ENCODE assay signal across 7 cellular contexts in the genomic region with DNA sequence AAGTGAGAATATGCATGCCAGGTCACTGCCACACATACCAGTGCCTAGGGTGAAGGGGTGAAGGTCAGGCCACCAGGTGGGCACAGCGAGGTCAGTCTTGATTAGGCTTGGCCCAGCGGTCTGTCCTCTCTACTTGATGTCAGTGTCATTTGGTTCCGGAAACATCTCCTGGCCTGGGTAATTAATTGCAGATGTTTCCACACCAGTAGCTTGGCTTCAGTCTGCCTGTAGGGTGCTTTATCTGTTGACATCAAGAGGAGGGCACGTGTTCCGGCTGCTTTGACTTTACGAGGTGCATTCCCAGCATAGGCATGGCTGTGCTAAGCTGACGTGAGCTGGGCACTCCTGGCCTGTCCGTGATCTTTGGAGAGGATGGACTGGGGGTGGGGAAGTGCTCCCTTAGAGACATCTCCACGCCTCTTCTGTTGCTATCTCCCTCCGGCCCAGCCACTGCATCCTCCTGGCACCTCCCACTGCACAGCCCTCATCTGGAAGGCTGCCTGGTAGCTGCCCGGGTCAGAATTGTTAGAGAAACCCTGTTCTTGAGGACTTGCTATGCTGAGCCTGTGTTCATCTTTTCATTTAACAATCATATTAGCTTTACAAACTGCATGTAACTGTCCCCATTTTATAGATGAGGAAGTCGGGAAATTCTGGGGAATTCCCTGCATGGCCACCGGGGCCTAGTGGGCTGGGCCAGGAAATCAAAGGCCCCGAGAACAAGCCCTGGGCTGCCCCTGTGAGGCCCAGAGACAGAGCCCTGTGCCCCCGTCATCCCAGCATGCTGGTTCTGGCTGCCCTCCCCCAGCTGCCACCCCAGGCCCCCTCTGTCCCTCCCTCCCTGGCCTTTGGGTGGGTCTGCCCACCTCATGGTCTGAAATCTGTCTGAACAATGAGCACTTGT. TPM values are rescaled to one million over a fixed set of nuclear protein-coding genes. Genes with fewer than 3 reads are reported as not detected.
DNase-seq lines count a peak whose midpoint lies in the region; ATAC-seq and TF ChIP-seq lines count a peak whose summit lies in the region.

No MANE protein-coding gene starts in this region.

- H3K9me3 ChIP-seq in right lobe of liver: no peaks in the 10 kb centered on the region

- H3K36me3 Mint-ChIP-seq in stimulated activated naive B cell treated with anti-CD40 and anti-IgM and Interleukin-4, amounts not matched to agents 10 μg/mL and 1 μg/mL and 100 μg/mL, for 72 hours: peaks cover 56 to 64% of the 10 kb centered on the region in 2 donors

- H3K27me3 Mint-ChIP-seq in stimulated activated naive B cell treated with anti-CD40 and anti-IgM and Interleukin-4, amounts not matched to agents 10 μg/mL and 1 μg/mL and 100 μg/mL, for 72 hours: no peaks in the 10 kb centered on the region

- peak overlapping the region; percentile 97 for H3K27ac Mint-ChIP-seq in stimulated activated naive B cell treated with anti-CD40 and anti-IgM and Interleukin-4, amounts not matched to agents 10 μg/mL and 1 μg/mL and 100 μg/mL, for 72 hours

- H3K36me3 ChIP-seq in brain microvascular endothelial cell (replicated peaks): no peaks in the 10 kb centered on the region
- peaks cover 0 to 9% (median 5%) of the 10 kb centered on the region in 4 donors for H3K36me3 ChIP-seq in right lobe of liver

- H3K4me3 ChIP-seq in brain microvascular endothelial cell (ENCODE audit: low read depth, low read length): no peak overlapping the region
- H3K4me3 ChIP-seq in right lobe of liver: no peak overlapping the region

- TF ChIP-seq POLR2A in right lobe of liver (IDR thresholded peaks at IDR 0.05): no peak

- 19% methylated on average over 11 of the region's 15 CpGs for WGBS in right lobe of liver (ENCODE audit: insufficient coverage, low coverage, low lambda C conversion rate, missing lambda C conversion rate)

- DNase-seq in T follicular helper cell (ENCODE audit: low read depth) (peak; percentile 35), brain microvascular endothelial cell (peak; percentile 85), right lobe of liver (peak; percentile 78 to 90 (median 82)), DMS114 treated with DMSO at 0.1 percent for 48 hours (lab: John Stamatoyannopoulos, UW; ENCODE audit: unreplicated experiment) (no peak)
- peak; percentile 75 for DNase-seq in stimulated activated naive B cell treated with anti-CD40 and anti-IgM and Interleukin-4, amounts not matched to agents 10 μg/mL and 1 μg/mL and 100 μg/mL, for 72 hours

- in situ Hi-C loops in brain microvascular endothelial cell (cut with HindIII; ENCODE audit: low pct_ligation_motif_present, low sequenced_read_pairs): no loop called here

- H3K4me1 Mint-ChIP-seq in stimulated activated naive B cell treated with anti-CD40 and anti-IgM and Interleukin-4, amounts not matched to agents 10 μg/mL and 1 μg/mL and 100 μg/mL, for 72 hours: peaks cover 57 to 74% of the 10 kb centered on the region in 2 donors

- peak overlapping the region; percentile 61 to 71 for H3K4me3 Mint-ChIP-seq in stimulated activated naive B cell treated with anti-CD40 and anti-IgM and Interleukin-4, amounts not matched to agents 10 μg/mL and 1 μg/mL and 100 μg/mL, for 72 hours

- peaks cover 0 to 4% of the 10 kb centered on the region in 2 donors for H3K9me3 Mint-ChIP-seq in stimulated activated naive B cell treated with anti-CD40 and anti-IgM and Interleukin-4, amounts not matched to agents 10 μg/mL and 1 μg/mL and 100 μg/mL, for 72 hours

- intact Hi-C loops in right lobe of liver (cut with DNase I): no loop called here

- H3K27me3 ChIP-seq in brain microvascular endothelial cell (replicated peaks): no peaks in the 10 kb centered on the region
- no peaks in the 10 kb centered on the region for H3K27me3 ChIP-seq in right lobe of liver

- peak overlapping the region; percentile 34 for H3K27ac ChIP-seq in brain microvascular endothelial cell
- H3K27ac ChIP-seq in right lobe of liver: peak overlapping the region; percentile 20 to 81 (median 51)

- TF ChIP-seq CTCF in brain microvascular endothelial cell (IDR thresholded peaks at IDR 0.05; ENCODE audit: low read depth, low read length, missing control alignments) (peak; percentile 21), right lobe of liver (IDR thresholded peaks at IDR 0.05) (peak in 1 of 4 donors; percentile 22)

- H3K4me1 ChIP-seq in right lobe of liver: peaks cover 0 to 23% (median 7%) of the 10 kb centered on the region in 4 donors

- ATAC-seq in GM18508 (IDR thresholded peaks at IDR 0.05; ENCODE audit: insufficient read depth, unreplicated experiment): peak; percentile 35
- peak; percentile 48 for ATAC-seq in HG02870 (IDR thresholded peaks at IDR 0.05; ENCODE audit: unreplicated experiment)
- ATAC-seq in right lobe of liver: peak; percentile 79 to 91 (median 87)
- peak; percentile 66 to 67 for ATAC-seq in stimulated activated naive B cell treated with anti-CD40 and anti-IgM and Interleukin-4, amounts not matched to agents 10 μg/mL and 1 μg/mL and 100 μg/mL, for 72 hours (replicated peaks)

RNA-seq across cellular contexts. Expression of a gene that starts 29.1 kb away (rescaled TPM):
- 10 to 100 TPM in 1 of 6 experiments, 1 to 10 TPM in 5; 6.1 to 14.8 (median 8.4) TPM for total RNA-seq in right lobe of liver

Comparison
In these comparisons a context has a peak if more than half of its experiments do, and no peak if none do; other contexts are left out.
1. ATAC-seq: peak in every context shown above with its lines; median percentile 87 in right lobe of liver; 66 in stimulated activated naive B cell treated with anti-CD40 and anti-IgM and Interleukin-4, amounts not matched to agents 10 μg/mL and 1 μg/mL and 100 μg/mL, for 72 hours; 48 in HG02870; 35 in GM18508.